In genomic region chr9:97990259-97990658, GRCh38 we compare ENCODE assay signal across 2 cellular contexts.
TF ChIP-seq lines count a peak whose summit lies in the region.

No MANE protein-coding gene starts in this region.

TF ChIP-seq in HepG2, 621 proteins besides CTCF, POLR2A, EP300 and RAD21:
- TF ChIP-seq KDM3A (CRISPR knock-in tag; IDR thresholded peaks at IDR 0.05; ENCODE audit: low read depth) (no peak), FOSL2 (CRISPR knock-in tag; IDR thresholded peaks at IDR 0.05) (0 out of 2 replicates have a peak, but pooled peaks have one; percentile 32)

TF ChIP-seq in SK-N-SH, 30 proteins besides CTCF, POLR2A, EP300 and RAD21:
- TF ChIP-seq TCF12 (IDR thresholded peaks at IDR 0.05) (peak; percentile 7; the same call in 1 of the 2 replicates), YY1 (IDR thresholded peaks at IDR 0.05; ENCODE audit: low read depth) (no peak), TAF1 (IDR thresholded peaks at IDR 0.05; ENCODE audit: borderline replicate concordance, low read depth, low read length) (no peak), NRF1 (IDR thresholded peaks at IDR 0.05; ENCODE audit: low read depth, low read length) (no peak), IRF3 (IDR thresholded peaks at IDR 0.05; ENCODE audit: low read depth, low read length) (no peak), NFIC (IDR thresholded peaks at IDR 0.05; ENCODE audit: borderline replicate concordance) (no peak), MXI1 (IDR thresholded peaks at IDR 0.05; ENCODE audit: low read depth, low read length) (no peak), MEF2A (IDR thresholded peaks at IDR 0.05; ENCODE audit: borderline replicate concordance, low read depth) (no peak), USF1 (IDR thresholded peaks at IDR 0.05; ENCODE audit: borderline replicate concordance, low read depth) (no peak), RXRA (IDR thresholded peaks at IDR 0.05; ENCODE audit: borderline replicate concordance, low read depth) (no peak), POLR2AphosphoS5 (IDR thresholded peaks at IDR 0.05; ENCODE audit: low read depth, low read length) (no peak), ELF1 (IDR thresholded peaks at IDR 0.05) (no peak), PBX3 (IDR thresholded peaks at IDR 0.05) (no peak), FOSL2 (IDR thresholded peaks at IDR 0.05; ENCODE audit: borderline replicate concordance, low read depth) (peak; percentile 80), MAX (IDR thresholded peaks at IDR 0.05; ENCODE audit: low read depth) (0 out of 2 replicates have a peak, but pooled peaks have one; percentile 25), ZBTB33 (IDR thresholded peaks at IDR 0.05; ENCODE audit: borderline replicate concordance, low read depth) (no peak), RFX5 (IDR thresholded peaks at IDR 0.05; ENCODE audit: low read length) (no peak), FOXM1 (IDR thresholded peaks at IDR 0.05; ENCODE audit: low read depth) (no peak), GABPA (IDR thresholded peaks at IDR 0.05; ENCODE audit: low read depth) (no peak), SMC3 (IDR thresholded peaks at IDR 0.05; ENCODE audit: low read depth, low read length) (no peak), JUND (IDR thresholded peaks at IDR 0.05) (peak; percentile 76), GATA2 (CRISPR knock-in tag; IDR thresholded peaks at IDR 0.05) (no peak), EZH2phosphoT487 (IDR thresholded peaks at IDR 0.05; ENCODE audit: borderline replicate concordance, low read depth) (no peak), SIN3A (IDR thresholded peaks at IDR 0.05; ENCODE audit: borderline replicate concordance, low read depth, low read length) (no peak), CHD2 (IDR thresholded peaks at IDR 0.05; ENCODE audit: low read length, partially characterized antibody) (no peak)
